1 cellular context compared by ENCODE assay signal in the genomic region with DNA sequence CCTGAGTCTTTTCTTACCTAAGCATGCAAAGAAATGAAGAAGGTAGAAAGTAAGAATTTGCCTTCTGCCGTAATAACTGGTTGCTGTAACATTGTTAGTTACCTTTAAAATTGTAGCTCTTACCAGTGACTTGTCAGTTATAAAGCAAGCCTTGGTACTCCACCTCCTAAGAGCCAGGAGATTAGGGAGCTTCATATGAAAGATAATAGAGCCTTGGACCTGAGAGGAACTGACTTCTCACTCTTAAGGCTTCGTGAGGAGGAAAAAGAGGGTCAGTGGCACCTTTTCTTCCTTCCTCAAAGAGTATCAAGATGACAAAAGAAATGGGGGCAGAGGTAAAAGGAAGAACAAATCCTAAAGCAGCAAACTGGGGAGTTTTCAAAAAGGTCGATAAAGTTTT.
A peak's percentile ranks its signal among the peaks of the same experiment; 100 is the strongest.
TF ChIP-seq lines count a peak whose summit lies in the region.

No MANE protein-coding gene starts in this region.

TF ChIP-seq in GM23338, 12 proteins besides CTCF, POLR2A, EP300 and RAD21 (continued from another document):
- TF ChIP-seq ETS1 (IDR thresholded peaks at IDR 0.05) (no peak), EZH2phosphoT487 (IDR thresholded peaks at IDR 0.05; ENCODE audit: unreplicated experiment) (no peak), ZNF114 (CRISPR knock-in tag; IDR thresholded peaks at IDR 0.05) (no peak), CREB1 (CRISPR knock-in tag; IDR thresholded peaks at IDR 0.05; ENCODE audit: low read depth) (no peak), ZNF331 (CRISPR knock-in tag; IDR thresholded peaks at IDR 0.05; ENCODE audit: low read depth) (no peak), REST (IDR thresholded peaks at IDR 0.05; ENCODE audit: unreplicated experiment) (no peak), STAT1 (IDR thresholded peaks at IDR 0.05; ENCODE audit: unreplicated experiment) (no peak)
- TF ChIP-seq, protein P1, sequence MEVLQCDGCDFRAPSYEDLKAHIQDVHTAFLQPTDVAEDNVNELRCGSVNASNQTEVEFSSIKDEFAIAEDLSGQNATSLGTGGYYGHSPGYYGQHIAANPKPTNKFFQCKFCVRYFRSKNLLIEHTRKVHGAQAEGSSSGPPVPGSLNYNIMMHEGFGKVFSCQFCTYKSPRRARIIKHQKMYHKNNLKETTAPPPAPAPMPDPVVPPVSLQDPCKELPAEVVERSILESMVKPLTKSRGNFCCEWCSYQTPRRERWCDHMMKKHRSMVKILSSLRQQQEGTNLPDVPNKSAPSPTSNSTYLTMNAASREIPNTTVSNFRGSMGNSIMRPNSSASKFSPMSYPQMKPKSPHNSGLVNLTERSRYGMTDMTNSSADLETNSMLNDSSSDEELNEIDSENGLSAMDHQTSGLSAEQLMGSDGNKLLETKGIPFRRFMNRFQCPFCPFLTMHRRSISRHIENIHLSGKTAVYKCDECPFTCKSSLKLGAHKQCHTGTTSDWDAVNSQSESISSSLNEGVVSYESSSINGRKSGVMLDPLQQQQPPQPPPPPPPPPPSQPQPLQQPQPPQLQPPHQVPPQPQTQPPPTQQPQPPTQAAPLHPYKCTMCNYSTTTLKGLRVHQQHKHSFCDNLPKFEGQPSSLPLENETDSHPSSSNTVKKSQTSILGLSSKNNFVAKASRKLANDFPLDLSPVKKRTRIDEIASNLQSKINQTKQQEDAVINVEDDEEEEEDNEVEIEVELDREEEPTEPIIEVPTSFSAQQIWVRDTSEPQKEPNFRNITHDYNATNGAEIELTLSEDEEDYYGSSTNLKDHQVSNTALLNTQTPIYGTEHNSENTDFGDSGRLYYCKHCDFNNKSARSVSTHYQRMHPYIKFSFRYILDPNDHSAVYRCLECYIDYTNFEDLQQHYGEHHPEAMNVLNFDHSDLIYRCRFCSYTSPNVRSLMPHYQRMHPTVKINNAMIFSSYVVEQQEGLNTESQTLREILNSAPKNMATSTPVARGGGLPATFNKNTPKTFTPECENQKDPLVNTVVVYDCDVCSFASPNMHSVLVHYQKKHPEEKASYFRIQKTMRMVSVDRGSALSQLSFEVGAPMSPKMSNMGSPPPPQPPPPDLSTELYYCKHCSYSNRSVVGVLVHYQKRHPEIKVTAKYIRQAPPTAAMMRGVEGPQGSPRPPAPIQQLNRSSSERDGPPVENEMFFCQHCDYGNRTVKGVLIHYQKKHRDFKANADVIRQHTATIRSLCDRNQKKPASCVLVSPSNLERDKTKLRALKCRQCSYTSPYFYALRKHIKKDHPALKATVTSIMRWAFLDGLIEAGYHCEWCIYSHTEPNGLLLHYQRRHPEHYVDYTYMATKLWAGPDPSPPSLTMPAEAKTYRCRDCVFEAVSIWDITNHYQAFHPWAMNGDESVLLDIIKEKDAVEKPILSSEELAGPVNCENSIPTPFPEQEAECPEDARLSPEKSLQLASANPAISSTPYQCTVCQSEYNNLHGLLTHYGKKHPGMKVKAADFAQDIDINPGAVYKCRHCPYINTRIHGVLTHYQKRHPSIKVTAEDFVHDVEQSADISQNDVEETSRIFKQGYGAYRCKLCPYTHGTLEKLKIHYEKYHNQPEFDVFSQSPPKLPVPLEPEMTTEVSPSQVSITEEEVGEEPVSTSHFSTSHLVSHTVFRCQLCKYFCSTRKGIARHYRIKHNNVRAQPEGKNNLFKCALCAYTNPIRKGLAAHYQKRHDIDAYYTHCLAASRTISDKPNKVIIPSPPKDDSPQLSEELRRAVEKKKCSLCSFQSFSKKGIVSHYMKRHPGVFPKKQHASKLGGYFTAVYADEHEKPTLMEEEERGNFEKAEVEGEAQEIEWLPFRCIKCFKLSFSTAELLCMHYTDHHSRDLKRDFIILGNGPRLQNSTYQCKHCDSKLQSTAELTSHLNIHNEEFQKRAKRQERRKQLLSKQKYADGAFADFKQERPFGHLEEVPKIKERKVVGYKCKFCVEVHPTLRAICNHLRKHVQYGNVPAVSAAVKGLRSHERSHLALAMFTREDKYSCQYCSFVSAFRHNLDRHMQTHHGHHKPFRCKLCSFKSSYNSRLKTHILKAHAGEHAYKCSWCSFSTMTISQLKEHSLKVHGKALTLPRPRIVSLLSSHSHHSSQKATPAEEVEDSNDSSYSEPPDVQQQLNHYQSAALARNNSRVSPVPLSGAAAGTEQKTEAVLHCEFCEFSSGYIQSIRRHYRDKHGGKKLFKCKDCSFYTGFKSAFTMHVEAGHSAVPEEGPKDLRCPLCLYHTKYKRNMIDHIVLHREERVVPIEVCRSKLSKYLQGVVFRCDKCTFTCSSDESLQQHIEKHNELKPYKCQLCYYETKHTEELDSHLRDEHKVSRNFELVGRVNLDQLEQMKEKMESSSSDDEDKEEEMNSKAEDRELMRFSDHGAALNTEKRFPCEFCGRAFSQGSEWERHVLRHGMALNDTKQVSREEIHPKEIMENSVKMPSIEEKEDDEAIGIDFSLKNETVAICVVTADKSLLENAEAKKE (CRISPR knock-in tag; IDR thresholded peaks at IDR 0.05) = peak; percentile 84
